Comparison of ENCODE assay signal across 13 cellular contexts in the genomic region with DNA sequence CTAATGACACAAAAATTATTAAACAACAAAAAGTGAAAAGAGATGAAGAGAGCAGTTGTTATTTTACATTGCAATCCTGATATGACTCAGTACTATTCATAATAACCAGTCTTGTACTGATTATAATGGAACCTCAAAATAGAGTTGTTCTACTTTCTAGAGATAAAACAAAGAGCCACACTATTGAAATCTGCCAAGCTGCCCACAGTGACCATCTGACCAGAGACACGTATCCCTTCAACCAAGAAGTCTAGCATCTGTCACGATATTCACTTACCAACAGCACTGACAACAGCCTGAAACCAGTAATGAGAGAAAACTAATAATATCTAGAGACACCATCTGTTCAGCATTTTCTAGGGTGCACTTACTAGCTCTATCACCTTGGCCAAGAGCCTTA.
A peak's percentile ranks its signal among the peaks of the same experiment; 100 is the strongest.
DNase-seq lines count a peak whose midpoint lies in the region; ATAC-seq and TF ChIP-seq lines count a peak whose summit lies in the region.
"Had no signal": no experiment of that assay in that cellular context is flagged by ENCODE, and none has a peak within 500 bp of the region (broad histone marks: within the 10 kb centered on the region; RNA-seq: fewer than 3 reads in every experiment).

No MANE protein-coding gene starts in this region.

- no peaks in the 10 kb centered on the region for H3K36me3 ChIP-seq in A673 (ENCODE audit: insufficient read depth, low read length, poor library complexity, severe bottlenecking)
- H3K36me3 ChIP-seq: cardiac muscle cell, neural progenitor cell had no signal

- H3K27me3 ChIP-seq in A673 (replicated peaks; ENCODE audit: insufficient read depth, low read depth, low read length, poor library complexity): no peaks in the 10 kb centered on the region
- H3K27me3 ChIP-seq: cardiac muscle cell, neural progenitor cell had no signal

- CTCF ChIA-PET in A673 (lab: Charles Lee): no interaction called here

- peaks cover 2% of the 10 kb centered on the region for H3K36me3 Mint-ChIP-seq in effector memory CD8-positive, alpha-beta T cell (ENCODE audit: insufficient read depth)
- H3K36me3 Mint-ChIP-seq: neural progenitor cell; stimulated activated memory B cell treated with anti-CD40 and anti-IgM and Interleukin-4, amounts not matched to agents 10 μg/mL and 1 μg/mL and 100 μg/mL, for 72 hours had no signal

- no peak overlapping the region for H3K27ac ChIP-seq in A673 (ENCODE audit: low read depth, low read length, poor library complexity, severe bottlenecking)
- H3K27ac ChIP-seq: cardiac muscle cell, neural progenitor cell had no signal

- no peaks in the 10 kb centered on the region for H3K9me3 ChIP-seq in A673 (ENCODE audit: low read depth, low read length, poor library complexity, severe bottlenecking)

- intact Hi-C loops in A673 (cut with micrococcal nuclease; ENCODE audit: unreplicated experiment): no loop called here

- no peak for TF ChIP-seq CTCF in A673 (conservative IDR thresholded peaks at IDR 0.05; ENCODE audit: low read depth, low read length)

- H3K27ac Mint-ChIP-seq in effector memory CD8-positive, alpha-beta T cell: no peak overlapping the region
- H3K27ac Mint-ChIP-seq: activated T-helper 1 cell treated with anti-CD3 and anti-CD28 coated beads, Interleukin-12 subunit alpha, Interleukin-12 subunit beta, Interleukin-2, Interleukin-4 antibody, amounts not matched to agents 30 ng/mL and 10 ng/mL and 1 ng/mL, durations not matched to agents 14 hours and 24 hours and 36 hours; neural progenitor cell; stimulated activated memory B cell treated with anti-CD40 and anti-IgM and Interleukin-4, amounts not matched to agents 10 μg/mL and 1 μg/mL and 100 μg/mL, for 72 hours had no signal

- H3K4me1 Mint-ChIP-seq in effector memory CD8-positive, alpha-beta T cell (ENCODE audit: low read depth in 2 of 2): no peaks in the 10 kb centered on the region
- H3K4me1 Mint-ChIP-seq: neural progenitor cell; stimulated activated memory B cell treated with anti-CD40 and anti-IgM and Interleukin-4, amounts not matched to agents 10 μg/mL and 1 μg/mL and 100 μg/mL, for 72 hours had no signal

- POLR2A ChIA-PET in A673 (lab: Charles Lee; ENCODE audit: low non-redundant PET): no interaction called here

- no peak overlapping the region for H3K4me3 Mint-ChIP-seq in effector memory CD8-positive, alpha-beta T cell
- H3K4me3 Mint-ChIP-seq: activated T-helper 1 cell treated with anti-CD3 and anti-CD28 coated beads, Interleukin-12 subunit alpha, Interleukin-12 subunit beta, Interleukin-2, Interleukin-4 antibody, amounts not matched to agents 30 ng/mL and 10 ng/mL and 1 ng/mL, durations not matched to agents 14 hours and 24 hours and 36 hours; neural progenitor cell; stimulated activated memory B cell treated with anti-CD40 and anti-IgM and Interleukin-4, amounts not matched to agents 10 μg/mL and 1 μg/mL and 100 μg/mL, for 72 hours had no signal

- H3K27me3 Mint-ChIP-seq in effector memory CD8-positive, alpha-beta T cell: no peaks in the 10 kb centered on the region
- H3K27me3 Mint-ChIP-seq: stimulated activated memory B cell treated with anti-CD40 and anti-IgM and Interleukin-4, amounts not matched to agents 10 μg/mL and 1 μg/mL and 100 μg/mL, for 72 hours had no signal

- peaks cover 2 to 8% of the 10 kb centered on the region in 2 donors for H3K9me3 Mint-ChIP-seq in effector memory CD8-positive, alpha-beta T cell
- H3K9me3 Mint-ChIP-seq: activated T-helper 1 cell treated with anti-CD3 and anti-CD28 coated beads, Interleukin-12 subunit alpha, Interleukin-12 subunit beta, Interleukin-2, Interleukin-4 antibody, amounts not matched to agents 30 ng/mL and 10 ng/mL and 1 ng/mL, durations not matched to agents 14 hours and 24 hours and 36 hours had no signal

- peak; percentile 84 for ATAC-seq in GM18868 (IDR thresholded peaks at IDR 0.05; ENCODE audit: unreplicated experiment)
- ATAC-seq in GM21723 (IDR thresholded peaks at IDR 0.05; ENCODE audit: unreplicated experiment): peak; percentile 83
- ATAC-seq in HG03159 (IDR thresholded peaks at IDR 0.05; ENCODE audit: unreplicated experiment): peak; percentile 71
- ATAC-seq in effector memory CD8-positive, alpha-beta T cell (replicated peaks): no peak
- ATAC-seq: stimulated activated memory B cell treated with anti-CD40 and anti-IgM and Interleukin-4, amounts not matched to agents 10 μg/mL and 1 μg/mL and 100 μg/mL, for 72 hours had no signal

- BruUV-seq in A673 (replicated peaks; lab: Mats Ljungman, UMichigan): no TSS peak

- H3K4me1 ChIP-seq in A673 (ENCODE audit: insufficient read depth, low read length, poor library complexity, severe bottlenecking): no peaks in the 10 kb centered on the region
- H3K4me1 ChIP-seq: neural progenitor cell had no signal

- DNase-seq in OCI-M1 (lab: John Stamatoyannopoulos, UW) (peak; percentile 11), HK-2 (ENCODE audit: unreplicated experiment) (no peak), A673 (ENCODE audit: low spot score) (no peak)
- DNase-seq in NK-92 treated with Interleukin-12 subunit alpha and Interleukin-12 subunit beta, amount 100 ng/mL, for 24 hours (lab: John Stamatoyannopoulos, UW): no peak
- no peak for DNase-seq in effector memory CD8-positive, alpha-beta T cell
- DNase-seq: NCI-H1048 had no signal

- no peak overlapping the region for H3K4me3 ChIP-seq in A673 (ENCODE audit: low read depth, low read length, poor library complexity, severe bottlenecking)
- H3K4me3 ChIP-seq: cardiac muscle cell, neural progenitor cell had no signal
